ENCODE assay signal across 8 cellular contexts in the genomic region with DNA sequence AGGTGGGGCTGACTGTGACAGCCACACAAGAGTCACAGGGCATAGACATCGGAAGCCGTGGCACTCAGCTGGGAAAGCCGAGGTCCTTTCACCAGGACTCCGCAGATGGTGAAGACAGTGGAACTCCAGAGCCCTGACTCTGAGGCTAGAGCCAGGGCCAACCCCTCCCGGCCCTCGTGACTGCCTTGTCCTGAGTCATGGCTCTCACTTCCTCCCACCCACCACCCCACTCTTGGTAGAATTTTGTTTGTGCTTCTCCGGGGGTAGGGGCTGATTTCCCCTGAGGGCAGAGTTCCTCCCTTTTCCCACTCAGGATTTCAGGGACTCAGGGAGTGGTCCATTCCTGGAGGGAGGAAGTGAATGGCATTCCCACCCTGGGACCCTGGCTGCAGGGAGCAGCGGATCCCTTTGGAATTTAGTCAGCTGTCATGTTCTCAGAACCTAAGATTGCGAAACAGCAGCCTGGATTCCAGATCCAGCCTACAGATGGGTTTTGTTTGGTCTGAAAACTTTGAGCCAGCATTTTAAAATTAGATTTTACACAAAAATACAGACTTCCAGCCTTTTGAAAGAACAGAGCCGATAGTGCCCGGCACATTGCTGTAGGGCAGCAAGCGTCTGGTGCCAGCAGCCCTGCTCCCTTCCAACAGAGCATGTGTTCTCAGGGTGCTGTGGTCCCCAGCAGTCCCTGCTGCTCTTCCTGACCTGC. TPM values are rescaled to one million over a fixed set of nuclear protein-coding genes. Genes with fewer than 3 reads are reported as not detected.
DNase-seq lines count a peak whose midpoint lies in the region; ATAC-seq and TF ChIP-seq lines count a peak whose summit lies in the region.

No MANE protein-coding gene starts in this region.

- peaks cover 0 to 96% of the 10 kb centered on the region in 2 donors for H3K36me3 ChIP-seq in gastroesophageal sphincter

- 36 to 76% methylated on average over 4 to 9 of the region's 12 CpGs for WGBS in gastroesophageal sphincter (ENCODE audit: low coverage in 1 of 2), 2 donors

- no peaks in the 10 kb centered on the region for H3K9me3 ChIP-seq in gastroesophageal sphincter

- H3K4me1 ChIP-seq in gastroesophageal sphincter, result peaks cover 0 to 30% (median 10%) of the 10 kb centered on the region in 3 donors

- DNase-seq in GM04504 (ENCODE audit: low read depth) (peak; percentile 66), posterior vena cava (ENCODE audit: low spot score) (peak; percentile 94)
- no peak for DNase-seq in activated CD4-positive, CD25-positive, alpha-beta regulatory T cell (lab: John Stamatoyannopoulos, UW)

- no peak for TF ChIP-seq POLR2A in gastroesophageal sphincter (IDR thresholded peaks at IDR 0.05)

- H3K27ac ChIP-seq in gastroesophageal sphincter, result peak overlapping the region in 3 of 4 donors; percentile 72 to 80 (median 77)

- ATAC-seq in gastroesophageal sphincter (peak; percentile 94), HG02840 (IDR thresholded peaks at IDR 0.05; ENCODE audit: low FRiP score, unreplicated experiment) (no peak), GM19324 (IDR thresholded peaks at IDR 0.05; ENCODE audit: low FRiP score, unreplicated experiment) (no peak), GM18511 (IDR thresholded peaks at IDR 0.05; ENCODE audit: unreplicated experiment) (no peak)

- intact Hi-C loops in posterior vena cava (cut with DNase I), result no loop called here

- no peaks in the 10 kb centered on the region for H3K27me3 ChIP-seq in gastroesophageal sphincter

- TF ChIP-seq CTCF in WI38 (IDR thresholded peaks at IDR 0.05; ENCODE audit: low read depth, low read length) (no peak), gastroesophageal sphincter (IDR thresholded peaks at IDR 0.05) (no peak)

- no peak for TF ChIP-seq EP300 in gastroesophageal sphincter (IDR thresholded peaks at IDR 0.05)

- H3K4me3 ChIP-seq in WI38 (ENCODE audit: low read depth, low read length) (peak overlapping the region; percentile 34; the same call in 1 of the 2 replicates), gastroesophageal sphincter (no peak overlapping the region)

RNA-seq across cellular contexts. Expression of a gene that starts 50.7 kb away (rescaled TPM):
- total RNA-seq in gastroesophageal sphincter (10 to 100 TPM; 24.0 to 47.0 (median 37.3) TPM), posterior vena cava (10 to 100 TPM; 28.8 to 50.8 TPM)

Comparison
In these comparisons a context has a peak if more than half of its experiments do, and no peak if none do; other contexts are left out.
1. DNase-seq: peak in GM04504 (single experiment) and posterior vena cava (single experiment); none in activated CD4-positive, CD25-positive, alpha-beta regulatory T cell (0 of 4).